8 cellular contexts compared by ENCODE assay signal in the genomic region with DNA sequence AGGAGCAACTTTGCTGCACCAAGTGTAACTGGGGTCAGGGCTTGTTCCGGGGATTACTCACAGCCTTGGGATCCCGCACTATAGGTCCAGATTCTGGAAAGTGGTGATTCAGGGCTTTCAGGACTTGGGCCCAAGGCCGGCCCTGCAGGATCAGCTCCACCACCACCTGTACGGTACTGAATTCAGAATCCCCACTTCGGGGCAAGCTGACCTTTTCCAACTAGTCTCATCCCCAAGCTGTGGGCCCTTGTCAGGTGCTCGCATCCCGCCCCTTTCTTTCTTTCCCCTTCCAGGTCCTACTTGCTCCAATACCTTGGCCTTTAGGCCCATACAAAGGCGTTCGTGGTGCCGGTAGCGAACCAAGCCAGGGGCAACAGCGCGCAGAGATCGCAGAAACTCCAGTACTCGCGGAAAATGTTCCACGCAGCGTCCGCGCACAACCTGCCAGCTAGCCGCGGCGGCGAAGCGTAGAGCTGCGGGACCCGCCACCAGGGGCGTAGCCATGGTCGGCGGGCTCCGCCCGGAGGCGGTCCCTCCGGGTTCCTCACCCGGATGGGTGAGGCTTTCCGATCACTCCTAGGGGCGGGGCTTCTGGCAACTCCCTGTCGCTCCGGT. TPM values are rescaled to one million over a fixed set of nuclear protein-coding genes. Genes with fewer than 3 reads are reported as not detected.
DNase-seq lines count a peak whose midpoint lies in the region; ATAC-seq and TF ChIP-seq lines count a peak whose summit lies in the region.

No MANE protein-coding gene starts in this region.

- peak overlapping the region; percentile 97 for H3K4me3 Mint-ChIP-seq in activated T-cell treated with anti-CD3 and anti-CD28 coated beads, Interleukin-2, amount 50 U/mL, for 4 hours
- peak overlapping the region; percentile 90 to 100 (median 98) for H3K4me3 Mint-ChIP-seq in naive B cell

- intact Hi-C loops in esophagus squamous epithelium (cut with DNase I) = loop anchor here (2.0 kb wide), 1 partner anchor 57 kb away; the partner anchor contains the start of genes DHRS1 and NOP9

- H3K9me2 ChIP-seq in OCI-LY1 (ENCODE audit: low read depth, low read length) = no peaks in the 10 kb centered on the region

- H3K4me1 ChIP-seq in OCI-LY1 (ENCODE audit: insufficient read depth, low read length, severe bottlenecking) = peaks cover 26% of the 10 kb centered on the region
- H3K4me1 ChIP-seq in esophagus squamous epithelium = peaks cover 14 to 56% (median 28%) of the 10 kb centered on the region in 3 donors

- H3K27ac Mint-ChIP-seq in naive B cell = peak overlapping the region; percentile 97 to 100 (median 100)

- peaks cover 33% of the 10 kb centered on the region for H3K36me3 Mint-ChIP-seq in activated T-cell treated with anti-CD3 and anti-CD28 coated beads, Interleukin-2, amount 50 U/mL, for 4 hours (ENCODE audit: insufficient read depth)
- peaks cover 8 to 16% of the 10 kb centered on the region in 2 donors for H3K36me3 Mint-ChIP-seq in naive B cell

- H3K9me3 ChIP-seq in OCI-LY1 (ENCODE audit: low read length) (no peaks in the 10 kb centered on the region), esophagus squamous epithelium (no peaks in the 10 kb centered on the region)

- H3K4me1 Mint-ChIP-seq in activated T-cell treated with anti-CD3 and anti-CD28 coated beads, Interleukin-2, amount 50 U/mL, for 4 hours (ENCODE audit: low read depth) = peaks cover 65% of the 10 kb centered on the region
- peaks cover 51 to 75% (median 67%) of the 10 kb centered on the region in 3 donors for H3K4me1 Mint-ChIP-seq in naive B cell

- 0 to 1% methylated on average over 5 to 7 of the region's 39 CpGs for WGBS in esophagus squamous epithelium, 2 donors

- H4K20me1 ChIP-seq in OCI-LY1 (ENCODE audit: insufficient read depth, low read length) = no peaks in the 10 kb centered on the region

- DNase-seq in D341Med (ENCODE audit: low spot score) (peak; percentile 96), GM20000 (ENCODE audit: low spot score) (peak; percentile 89), HL-60 (ENCODE audit: low read depth in 1 of 2, low spot score in 1 of 2) (peak; percentile 22 to 95), esophagus squamous epithelium (lab: John Stamatoyannopoulos, UW) (peak; percentile 88), naive B cell (peak; percentile 96)
- DNase-seq in activated T-cell treated with anti-CD3 and anti-CD28 coated beads, Interleukin-2, amount 50 U/mL, for 4 hours = peak; percentile 91
- peak in 4 of 6 experiments; percentile 92 to 99 (median 96) for DNase-seq in stimulated activated naive CD4-positive, alpha-beta T cell (lab: John Stamatoyannopoulos, UW)

- H3K27ac ChIP-seq in HL-60 (replicated peaks) = peak overlapping the region; percentile 97
- peak overlapping the region; percentile 86 for H3K27ac ChIP-seq in OCI-LY1 (ENCODE audit: low read depth, low read length, poor library complexity, severe bottlenecking)
- H3K27ac ChIP-seq in esophagus squamous epithelium = peak overlapping the region; percentile 97 to 99 (median 98)

- peak overlapping the region; percentile 49 for H3K4me3 ChIP-seq in HL-60 (replicated peaks; ENCODE audit: insufficient read depth, low read length)
- H3K4me3 ChIP-seq in OCI-LY1 (ENCODE audit: low read depth, low read length, poor library complexity, severe bottlenecking) = peak overlapping the region; percentile 71
- peak overlapping the region; percentile 58 to 76 (median 66) for H3K4me3 ChIP-seq in esophagus squamous epithelium

- H3K9ac ChIP-seq in OCI-LY1 (ENCODE audit: low read length) = peak overlapping the region; percentile 68

- TF ChIP-seq CTCF in GM20000 (IDR thresholded peaks at IDR 0.05; ENCODE audit: extremely low read depth, missing control alignments) = peak; percentile 7
- no peak for TF ChIP-seq CTCF in HL-60 (IDR thresholded peaks at IDR 0.05; ENCODE audit: insufficient read depth, low read length)
- TF ChIP-seq CTCF in OCI-LY1 (IDR thresholded peaks at IDR 0.05; ENCODE audit: low read length) = peak; percentile 11; the same call in 1 of the 2 replicates
- TF ChIP-seq CTCF in esophagus squamous epithelium (IDR thresholded peaks at IDR 0.05) = peak; percentile 49 to 91 (median 79)

- ATAC-seq in activated T-cell treated with anti-CD3 and anti-CD28 coated beads, Interleukin-2, amount 50 U/mL, for 4 hours = peak; percentile 87 to 90
- peak; percentile 71 to 74 for ATAC-seq in naive B cell (ENCODE audit: low read depth in 2 of 2)

- H3K36me3 ChIP-seq in OCI-LY1 (ENCODE audit: insufficient read depth, low read length) (peaks cover 44% of the 10 kb centered on the region), esophagus squamous epithelium (peaks cover 10 to 45% (median 22%) of the 10 kb centered on the region in 3 donors)

- H3F3A ChIP-seq in OCI-LY1 (ENCODE audit: insufficient read depth, low read length) = no peaks in the 10 kb centered on the region

- H3K9me3 Mint-ChIP-seq in activated T-cell treated with anti-CD3 and anti-CD28 coated beads, Interleukin-2, amount 50 U/mL, for 4 hours = no peaks in the 10 kb centered on the region
- no peaks in the 10 kb centered on the region for H3K9me3 Mint-ChIP-seq in naive B cell

- no peak overlapping the region for H2AFZ ChIP-seq in OCI-LY1 (ENCODE audit: low read length)

- no peaks in the 10 kb centered on the region for H3K27me3 Mint-ChIP-seq in activated T-cell treated with anti-CD3 and anti-CD28 coated beads, Interleukin-2, amount 50 U/mL, for 4 hours (ENCODE audit: low read depth)
- H3K27me3 Mint-ChIP-seq in naive B cell = no peaks in the 10 kb centered on the region

- H3K27me3 ChIP-seq in HL-60 (ENCODE audit: insufficient read depth, poor library complexity, severe bottlenecking) = no peaks in the 10 kb centered on the region
- no peaks in the 10 kb centered on the region for H3K27me3 ChIP-seq in OCI-LY1 (ENCODE audit: insufficient read depth, low read length)
- H3K27me3 ChIP-seq in esophagus squamous epithelium = no peaks in the 10 kb centered on the region

- no peaks in the 10 kb centered on the region for H3K79me2 ChIP-seq in OCI-LY1 (ENCODE audit: insufficient read depth, low read length)

- no peak for TF ChIP-seq POLR2A in esophagus squamous epithelium (IDR thresholded peaks at IDR 0.05)

- H3K4me2 ChIP-seq in OCI-LY1 (ENCODE audit: low read length) = peak overlapping the region; percentile 65

RNA-seq across cellular contexts. Expression of gene TINF2, which starts 0.5 kb away (rescaled TPM):
- total RNA-seq in activated T-cell treated with anti-CD3 and anti-CD28 coated beads, Interleukin-2, amount 50 U/mL, for 4 hours = 100 to 1,000 TPM in 2 of 3 donors, 10 to 100 TPM in 1; 87.2 to 110 (median 103) TPM
- 10 to 100 TPM; 46.3 to 94.3 (median 56.1) TPM for total RNA-seq in esophagus squamous epithelium
- 100 to 1,000 TPM; 238 to 289 (median 254) TPM for polyA plus RNA-seq in naive B cell (ENCODE audit: low read depth in 6 of 6)

RNA-seq across cellular contexts. Expression of gene GMPR2, which starts 9.2 kb away (rescaled TPM):
- total RNA-seq in activated T-cell treated with anti-CD3 and anti-CD28 coated beads, Interleukin-2, amount 50 U/mL, for 4 hours = 10 to 100 TPM; 29.6 to 30.8 (median 29.7) TPM
- 10 to 100 TPM; 18.5 to 47.7 (median 33.1) TPM for total RNA-seq in esophagus squamous epithelium
- polyA plus RNA-seq in naive B cell (ENCODE audit: low read depth in 6 of 6) = 100 to 1,000 TPM in 3 of 6 donors, 10 to 100 TPM in 3; 90.3 to 120 (median 99.2) TPM

RNA-seq across cellular contexts. Expression of gene NEDD8, which starts 9.8 kb away (rescaled TPM):
- total RNA-seq in activated T-cell treated with anti-CD3 and anti-CD28 coated beads, Interleukin-2, amount 50 U/mL, for 4 hours = 100 to 1,000 TPM; 197 to 217 (median 205) TPM
- total RNA-seq in esophagus squamous epithelium = 100 to 1,000 TPM in 3 of 4 donors, 10 to 100 TPM in 1; 93.1 to 182 (median 121) TPM
- 100 to 1,000 TPM; 306 to 385 (median 326) TPM for polyA plus RNA-seq in naive B cell (ENCODE audit: low read depth in 6 of 6)

RNA-seq across cellular contexts. Expression of gene TGM1, which starts 21.0 kb away (rescaled TPM):
- 1 to 10 TPM; 2.6 to 8.1 (median 2.6) TPM for total RNA-seq in activated T-cell treated with anti-CD3 and anti-CD28 coated beads, Interleukin-2, amount 50 U/mL, for 4 hours
- total RNA-seq in esophagus squamous epithelium = 1,000 to 10,000 TPM in 2 of 4 donors, 100 to 1,000 TPM in 2; 566 to 1,879 (median 1,037) TPM
- not detected for polyA plus RNA-seq in naive B cell (ENCODE audit: low read depth in 6 of 6)

RNA-seq across cellular contexts. Expression of gene MDP1, which starts 26.1 kb away (rescaled TPM):
- 10 to 100 TPM; 16.3 to 19.5 (median 18.4) TPM for total RNA-seq in activated T-cell treated with anti-CD3 and anti-CD28 coated beads, Interleukin-2, amount 50 U/mL, for 4 hours
- total RNA-seq in esophagus squamous epithelium = 10 to 100 TPM in 2 of 4 donors, 1 to 10 TPM in 2; 1.4 to 12.4 (median 8.6) TPM
- 10 to 100 TPM; 32.7 to 48.2 (median 37.3) TPM for polyA plus RNA-seq in naive B cell (ENCODE audit: low read depth in 6 of 6)

Comparison
In these comparisons a context has a peak if more than half of its experiments do, and no peak if none do; other contexts are left out.
1. Peak in every context shown above with its lines: DNase-seq, ATAC-seq, H3K4me3 ChIP-seq and H3K27ac ChIP-seq.